Comparison of ENCODE assay signal across 9 cellular contexts in the genomic region with DNA sequence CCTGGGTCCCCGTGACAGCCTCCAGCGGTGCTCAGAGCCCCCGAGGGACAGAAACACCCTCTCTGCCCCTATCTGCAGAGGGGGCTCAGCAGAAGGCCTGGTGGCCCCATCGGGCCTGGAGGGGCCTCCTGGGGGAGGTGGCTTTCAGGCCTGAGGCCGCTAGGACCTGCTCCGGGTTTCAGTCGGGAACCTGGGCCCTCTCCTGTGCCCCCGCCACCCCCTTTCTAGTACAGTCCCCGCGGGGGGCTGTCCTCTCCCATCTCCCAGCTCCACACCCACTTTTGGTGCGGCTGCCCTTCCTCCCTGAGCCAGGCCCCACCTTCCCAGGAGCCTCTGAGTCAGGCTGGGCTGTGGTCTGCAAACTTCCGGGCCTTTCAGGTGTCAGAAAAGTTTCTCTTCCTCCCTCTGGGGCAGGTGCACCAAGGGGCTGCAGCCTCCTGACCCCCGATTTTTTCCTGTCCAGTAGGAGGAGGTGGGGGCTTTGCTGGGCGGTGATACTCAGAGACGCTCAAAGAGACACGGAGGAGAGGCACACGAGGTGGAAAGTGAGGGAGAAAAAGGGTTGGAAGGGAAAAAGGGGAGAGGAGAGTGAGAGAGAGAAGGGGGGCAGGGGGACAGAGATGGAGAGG. TPM values are rescaled to one million over a fixed set of nuclear protein-coding genes. Genes with fewer than 3 reads are reported as not detected.
DNase-seq lines count a peak whose midpoint lies in the region; ATAC-seq and TF ChIP-seq lines count a peak whose summit lies in the region.
"Had no signal": no experiment of that assay in that cellular context is flagged by ENCODE, and none has a peak within 500 bp of the region (broad histone marks: within the 10 kb centered on the region; RNA-seq: fewer than 3 reads in every experiment).

No MANE protein-coding gene starts in this region.

- H3K27me3 Mint-ChIP-seq in activated B cell treated with CpG ODN at 0.5 μM for 24 hours = no peaks in the 10 kb centered on the region
- no peaks in the 10 kb centered on the region for H3K27me3 Mint-ChIP-seq in effector memory CD8-positive, alpha-beta T cell

- TF ChIP-seq CTCF in activated B cell treated with CpG ODN at 0.5 μM for 24 hours (IDR thresholded peaks at IDR 0.05) = no peak

- CTCF ChIA-PET in activated B cell treated with CpG ODN at 0.5 μM for 24 hours (lab: Charles Lee) = interaction anchor here (1.5 kb wide), 1 partner anchor 66 kb away, joined by 4 read pairs; no protein-coding TSS in a partner anchor

- peak overlapping the region; percentile 97 for H3K4me3 Mint-ChIP-seq in activated B cell treated with CpG ODN at 0.5 μM for 24 hours
- H3K4me3 Mint-ChIP-seq in effector memory CD8-positive, alpha-beta T cell = peak overlapping the region; percentile 94 to 97

- H3K27ac Mint-ChIP-seq in activated B cell treated with CpG ODN at 0.5 μM for 24 hours = peak overlapping the region; percentile 96
- peak overlapping the region; percentile 87 to 95 for H3K27ac Mint-ChIP-seq in effector memory CD8-positive, alpha-beta T cell

- peaks cover 49% of the 10 kb centered on the region for H3K4me1 Mint-ChIP-seq in activated B cell treated with CpG ODN at 0.5 μM for 24 hours
- H3K4me1 Mint-ChIP-seq in effector memory CD8-positive, alpha-beta T cell (ENCODE audit: low read depth in 2 of 2) = peaks cover 43 to 45% of the 10 kb centered on the region in 2 donors

- intact Hi-C loops in activated B cell treated with CpG ODN at 0.5 μM for 24 hours (cut with micrococcal nuclease) = loop anchor here (1.0 to 10.0 kb wide), 6 partner anchors 24 to 808 kb away; partner anchors contain the start of gene MAD1L1

- POLR2A ChIA-PET in activated B cell treated with CpG ODN at 0.5 μM for 24 hours (lab: Charles Lee) = interaction anchor here (0.6 to 4.8 kb wide), 10 partner anchors 21 to 333 kb away, joined by 3 to 28 read pairs (median 6); no protein-coding TSS in a partner anchor

- H3K36me3 Mint-ChIP-seq in activated B cell treated with CpG ODN at 0.5 μM for 24 hours (ENCODE audit: low read depth) = peaks cover 24% of the 10 kb centered on the region
- peaks cover 31% of the 10 kb centered on the region for H3K36me3 Mint-ChIP-seq in effector memory CD8-positive, alpha-beta T cell (ENCODE audit: insufficient read depth)

- no peaks in the 10 kb centered on the region for H3K9me3 Mint-ChIP-seq in activated B cell treated with CpG ODN at 0.5 μM for 24 hours
- no peaks in the 10 kb centered on the region for H3K9me3 Mint-ChIP-seq in effector memory CD8-positive, alpha-beta T cell

- DNase-seq in activated B cell treated with CpG ODN at 0.5 μM for 24 hours = peak; percentile 66
- peak; percentile 45 to 48 (median 46) for DNase-seq in effector memory CD8-positive, alpha-beta T cell
- DNase-seq in stimulated activated CD4-positive, alpha-beta T cell treated with anti-CD3 and anti-CD28 coated beads, Interleukin-2, amount 100 ng/mL, for 24 hours = peak; percentile 70 to 77
- no peak for DNase-seq in AML-193 (lab: John Stamatoyannopoulos, UW)
- DNase-seq in OCI-M2 (lab: John Stamatoyannopoulos, UW; ENCODE audit: unreplicated experiment) = no peak
- DNase-seq in DMS114 treated with DMSO at 0.1 percent for 48 hours (lab: John Stamatoyannopoulos, UW; ENCODE audit: unreplicated experiment) = no peak

- ATAC-seq in GM18858 (IDR thresholded peaks at IDR 0.05; ENCODE audit: unreplicated experiment) = peak; percentile 54
- peak; percentile 78 for ATAC-seq in HG02943 (IDR thresholded peaks at IDR 0.05; ENCODE audit: low read depth, unreplicated experiment)
- peak; percentile 65 for ATAC-seq in activated B cell treated with CpG ODN at 0.5 μM for 24 hours (ENCODE audit: low read depth)
- ATAC-seq in effector memory CD8-positive, alpha-beta T cell (replicated peaks) = peak; percentile 78

RNA-seq across cellular contexts. Expression of gene CARD11, which starts 0.7 kb away (rescaled TPM):
- total RNA-seq in activated B cell treated with CpG ODN at 0.5 μM for 24 hours = 107 and 114 TPM in 2 replicates
- total RNA-seq: SK-MEL-5 had no signal

Comparison
In these comparisons a context has a peak if more than half of its experiments do, and no peak if none do; other contexts are left out.
1. DNase-seq: peak in activated B cell treated with CpG ODN at 0.5 μM for 24 hours (single experiment), effector memory CD8-positive, alpha-beta T cell (3 of 3) and stimulated activated CD4-positive, alpha-beta T cell treated with anti-CD3 and anti-CD28 coated beads, Interleukin-2, amount 100 ng/mL, for 24 hours (2 of 2); none in AML-193 (0 of 2), OCI-M2 (single experiment) and DMS114 treated with DMSO at 0.1 percent for 48 hours (single experiment).
2. Peak in every context shown above with its lines, with median percentiles within 50 percentile points of each other: ATAC-seq.